12 cellular contexts compared by ENCODE assay signal in genomic region chr6:52566853-52567279, GRCh38. TPM values are rescaled to one million over a fixed set of nuclear protein-coding genes. Genes with fewer than 3 reads are reported as not detected.
DNase-seq lines count a peak whose midpoint lies in the region; ATAC-seq, FAIRE-seq and TF ChIP-seq lines count a peak whose summit lies in the region.
"Had no signal": no experiment of that assay in that cellular context is flagged by ENCODE, and none has a peak within 500 bp of the region (broad histone marks: within the 10 kb centered on the region; RNA-seq: fewer than 3 reads in every experiment).

No MANE protein-coding gene starts in this region.

- H3K4me3 Mint-ChIP-seq in CD14-positive monocyte: no peak overlapping the region
- H3K4me3 Mint-ChIP-seq: activated naive CD4-positive, alpha-beta T cell treated with anti-CD3 and anti-CD28 coated beads, Interleukin-2, amount 10 ng/mL, durations not matched to agents 7 days and 5 days had no signal

- TF ChIP-seq CTCF in choroid plexus epithelial cell (conservative IDR thresholded peaks at IDR 0.05; ENCODE audit: low read depth, low read length) (no peak), HepG2 (CRISPR knock-in tag; IDR thresholded peaks at IDR 0.05) (no peak), CD14-positive monocyte (IDR thresholded peaks at IDR 0.05) (no peak)

- DNase-seq in AG08395 (ENCODE audit: low spot score) (peak; percentile 68), HTR-8/SVneo (ENCODE audit: insufficient read length, low spot score) (peak; percentile 54), choroid plexus epithelial cell (ENCODE audit: low read depth) (peak; percentile 99), HepG2 (ENCODE audit: low spot score) (peak; percentile 58), dermis blood vessel endothelial cell (no peak), activated T-cell treated with anti-CD3 and anti-CD28 coated beads for 4 hours (no peak), CD14-positive monocyte (ENCODE audit: low spot score) (no peak), NCI-H510A treated with DMSO at 0.1 percent for 48 hours (lab: John Stamatoyannopoulos, UW) (no peak)
- DNase-seq: activated naive CD4-positive, alpha-beta T cell treated with anti-CD3 and anti-CD28 coated beads, Interleukin-2, amount 10 ng/mL, durations not matched to agents 7 days and 5 days; NCI-H2171; stimulated activated CD4-positive, alpha-beta T cell treated with anti-CD3 and anti-CD28 coated beads, Interleukin-1b, Interleukin-23, amount 100 ng/mL, for 48 hours had no signal

- peaks cover 16% of the 10 kb centered on the region for H3K4me1 Mint-ChIP-seq in CD14-positive monocyte

- peaks cover 8 to 38% of the 10 kb centered on the region in 2 experiments for H3K36me3 ChIP-seq in HepG2 (replicated peaks in 1 of 2; ENCODE audit: control insufficient read depth in 1 of 2, insufficient read depth in 2 of 2, low read length in 2 of 2)

- CTCF ChIA-PET in HepG2 (lab: Yijun Ruan, JAX; ENCODE audit: low intra/inter-chr PET ratio, low total read pairs): no interaction called here

- H3K9me3 Mint-ChIP-seq in CD14-positive monocyte: no peaks in the 10 kb centered on the region
- H3K9me3 Mint-ChIP-seq: activated naive CD4-positive, alpha-beta T cell treated with anti-CD3 and anti-CD28 coated beads, Interleukin-2, amount 10 ng/mL, durations not matched to agents 7 days and 5 days had no signal

- H3K27ac Mint-ChIP-seq in CD14-positive monocyte: peak overlapping the region in 2 of 7 donors; percentile 3 to 43
- H3K27ac Mint-ChIP-seq: activated naive CD4-positive, alpha-beta T cell treated with anti-CD3 and anti-CD28 coated beads, Interleukin-2, amount 10 ng/mL, durations not matched to agents 7 days and 5 days had no signal

- H2AFZ ChIP-seq in HepG2 (ENCODE audit: low read length): no peak overlapping the region

- POLR2A ChIA-PET in HepG2 (lab: Yijun Ruan, JAX): interaction anchor here (1.0 to 3.0 kb wide), 10 partner anchors 9 to 147 kb away, joined by 3 to 14 read pairs (median 6); partner anchors contain the start of genes EFHC1 and TRAM2

- peaks cover 0 to 2% (median 2%) of the 10 kb centered on the region in 3 donors for H3K27me3 Mint-ChIP-seq in CD14-positive monocyte (ENCODE audit: low read depth in 3 of 3)
- H3K27me3 Mint-ChIP-seq: activated naive CD4-positive, alpha-beta T cell treated with anti-CD3 and anti-CD28 coated beads, Interleukin-2, amount 10 ng/mL, durations not matched to agents 7 days and 5 days had no signal

- BruUV-seq in HepG2 (replicated peaks; lab: Mats Ljungman, UMichigan): no TSS peak

- no peak overlapping the region for H3K9ac ChIP-seq in HepG2 (ENCODE audit: insufficient read depth, low read depth, low read length)

- no peak for TF ChIP-seq RAD21 in HepG2 (CRISPR knock-in tag; IDR thresholded peaks at IDR 0.05)

- H4K20me1 ChIP-seq in HepG2 (ENCODE audit: insufficient read depth, low read length): peaks cover 69% of the 10 kb centered on the region

- H3K4me3 ChIP-seq in choroid plexus epithelial cell (ENCODE audit: low read depth, low read length) (no peak overlapping the region), HepG2 (replicated peaks in 1 of 3; ENCODE audit: insufficient read depth in 1 of 3, low read depth in 2 of 3, low read length in 3 of 3) (no peak overlapping the region)

- TF ChIP-seq POLR2A in HepG2 (IDR thresholded peaks at IDR 0.05; ENCODE audit: insufficient read depth in 1 of 2, low read depth in 2 of 2, low read length in 2 of 2): no peak

- H3K27me3 ChIP-seq in HepG2 (ENCODE audit: control insufficient read depth in 1 of 2, insufficient read depth in 2 of 2, low read length in 2 of 2): no peaks in the 10 kb centered on the region

- FAIRE-seq in HTR-8/SVneo (lab: Jason Lieb, UNC): peak; percentile 74
- FAIRE-seq in HepG2 (lab: Jason Lieb, UNC): peak; percentile 82
- FAIRE-seq: islet of Langerhans had no signal

- intact Hi-C loops in HepG2 (cut with micrococcal nuclease; ENCODE audit: unreplicated experiment) (no loop called here), CD14-positive monocyte (cut with micrococcal nuclease) (no loop called here)

- H3K9me3 ChIP-seq in HepG2 (ENCODE audit: low read length): no peaks in the 10 kb centered on the region

- 0 out of 4 replicates have a peak, but pooled peaks of 1 of the 2 experiments have one; percentile 17 for TF ChIP-seq EP300 in HepG2 (IDR thresholded peaks at IDR 0.05; ENCODE audit: low read depth in 2 of 2, low read length in 2 of 2)
- 0 out of 2 replicates have a peak, but pooled peaks have one; percentile 16 for TF ChIP-seq EP300 in HepG2 (CRISPR knock-in tag; IDR thresholded peaks at IDR 0.05; ENCODE audit: borderline replicate concordance)

- WGBS in HepG2 (ENCODE audit: low lambda C conversion rate): 55% methylated on average over 3 of the region's 3 CpGs

- peaks cover 100% of the 10 kb centered on the region for H3K79me2 ChIP-seq in HepG2 (ENCODE audit: insufficient read depth, low read length)

- H3K36me3 Mint-ChIP-seq in CD14-positive monocyte: peaks cover 21 to 22% of the 10 kb centered on the region in 2 donors
- H3K36me3 Mint-ChIP-seq: activated naive CD4-positive, alpha-beta T cell treated with anti-CD3 and anti-CD28 coated beads, Interleukin-2, amount 10 ng/mL, durations not matched to agents 7 days and 5 days had no signal

- in situ Hi-C loops in HepG2 (cut with HindIII; ENCODE audit: extremely low pct_ligation_motif_present, low pct_unique_long_range_greater_than_20kb): no loop called here

- peaks cover 97% of the 10 kb centered on the region for H3K4me1 ChIP-seq in HepG2 (ENCODE audit: insufficient read depth, low read length)

- no peak overlapping the region for H3K4me2 ChIP-seq in HepG2 (ENCODE audit: low read depth, low read length)

- peak; percentile 63 for ATAC-seq in HepG2

- no peak overlapping the region for H3K27ac ChIP-seq in HepG2 (ENCODE audit: extremely low read length, insufficient read depth, low read length)

TF ChIP-seq in HepG2, 621 proteins besides CTCF, POLR2A, EP300 and RAD21 (continues in another document):
- TF ChIP-seq RARA (CRISPR knock-in tag; IDR thresholded peaks at IDR 0.05) (peak; percentile 61), EHMT2 (IDR thresholded peaks at IDR 0.05; ENCODE audit: borderline replicate concordance, low read depth, low read length) (0 out of 2 replicates have a peak, but pooled peaks have one; percentile 46), HOMEZ (CRISPR knock-in tag; IDR thresholded peaks at IDR 0.05; ENCODE audit: low read depth) (0 out of 2 replicates have a peak, but pooled peaks have one; percentile 24), RXRA (CRISPR knock-in tag; IDR thresholded peaks at IDR 0.05) (peak; percentile 37; the same call in 1 of the 2 replicates), NR2F1 (CRISPR knock-in tag; IDR thresholded peaks at IDR 0.05) (peak; percentile 40 to 50; a peak in 1 of 4 replicates), ZNF10 (CRISPR knock-in tag; IDR thresholded peaks at IDR 0.05; ENCODE audit: borderline replicate concordance, low read depth) (no peak), FOSL2 (CRISPR knock-in tag; IDR thresholded peaks at IDR 0.05) (peak; percentile 26; the same call in 1 of the 2 replicates), ZNF441 (CRISPR knock-in tag; IDR thresholded peaks at IDR 0.05; ENCODE audit: borderline replicate concordance) (peak; percentile 66), ZNF546 (CRISPR knock-in tag; conservative IDR thresholded peaks at IDR 0.05) (no peak), NR2F6 (IDR thresholded peaks at IDR 0.05) (peak; percentile 84), NR2F6 (CRISPR knock-in tag; IDR thresholded peaks at IDR 0.05) (peak; percentile 54; the same call in 1 of the 2 replicates), ZMYM2 (CRISPR knock-in tag; IDR thresholded peaks at IDR 0.05) (0 out of 2 replicates have a peak, but pooled peaks have one; percentile 32), ATM (IDR thresholded peaks at IDR 0.05; ENCODE audit: borderline replicate concordance) (no peak), HOXD1 (CRISPR knock-in tag; IDR thresholded peaks at IDR 0.05) (no peak)

RNA-seq across cellular contexts. Expression of gene TRAM2, which starts 10.0 kb away (rescaled TPM):
- total RNA-seq in HepG2 (2016; rRNA removed; fragmentation: Illumina TruSeq; extraction: Trizol) (40.5 and 49.1 TPM in 2 replicates), dermis blood vessel endothelial cell (30.6 and 51.3 TPM in 2 replicates)
- 4.0 and 4.7 TPM in 2 replicates for total RNA-seq in HepG2 (2016; cell fraction: cytosol; rRNA removed; fragmentation: Illumina TruSeq; extraction: Trizol; ENCODE audit: low read depth)
- total RNA-seq in HepG2 (2016; cell fraction: insoluble cytoplasmic fraction; rRNA removed; fragmentation: Illumina TruSeq; extraction: Trizol): 36.8 and 47.0 TPM in 2 replicates
- total RNA-seq in HepG2 (2016; cell fraction: membrane; rRNA removed; fragmentation: Illumina TruSeq; extraction: Trizol): 24.9 and 25.7 TPM in 2 replicates
- 50.0 and 60.1 TPM in 2 replicates for total RNA-seq in HepG2 (2016; cell fraction: nucleus; rRNA removed; fragmentation: Illumina TruSeq; extraction: Trizol)
- polyA plus RNA-seq in HepG2 (2011; rRNA removed) (68.2 and 72.5 TPM in 2 replicates), CD14-positive monocyte (1 to 10 TPM; 4.7 to 5.9 TPM)
- polyA plus RNA-seq in HepG2 (2011; cell fraction: cytosol; rRNA removed): 51.1 and 62.3 TPM in 2 replicates
- 100.0 and 109 TPM in 2 replicates for polyA plus RNA-seq in HepG2 (2011; cell fraction: nucleus; rRNA removed)
- 42.0 and 55.5 TPM in 2 replicates for polyA plus RNA-seq in HepG2 (2012)
- polyA plus RNA-seq in HepG2 (2016; cell fraction: cytosol; fragmentation: Illumina TruSeq; extraction: Trizol; ENCODE audit: low read depth): 2.3 and 2.5 TPM in 2 replicates
- 27.8 and 31.3 TPM in 2 replicates for polyA plus RNA-seq in HepG2 (2016; cell fraction: insoluble cytoplasmic fraction; fragmentation: Illumina TruSeq; extraction: Trizol; ENCODE audit: low read depth)
- 11.1 and 12.4 TPM in 2 replicates for polyA plus RNA-seq in HepG2 (2016; cell fraction: membrane; fragmentation: Illumina TruSeq; extraction: Trizol; ENCODE audit: low read depth)
- polyA plus RNA-seq in HepG2 (2016; cell fraction: nucleus; fragmentation: Illumina TruSeq; extraction: Trizol; ENCODE audit: insufficient read depth, low read depth): 72.8 and 73.2 TPM in 2 replicates
- polyA minus RNA-seq in HepG2 (2011; rRNA and poly(A)+ RNA removed; ENCODE audit: low replicate concordance): 21.3 and 119 TPM in 2 replicates
- 67.1 and 80.2 TPM in 2 replicates for polyA minus RNA-seq in HepG2 (2011; cell fraction: cytosol; rRNA and poly(A)+ RNA removed)
- 60.0 and 64.5 TPM in 2 replicates for polyA minus RNA-seq in HepG2 (2011; cell fraction: nucleus; rRNA and poly(A)+ RNA removed)

Comparison
In these comparisons a context has a peak if more than half of its experiments do, and no peak if none do; other contexts are left out.
1. DNase-seq: peak in AG08395 (single experiment), HTR-8/SVneo (single experiment), choroid plexus epithelial cell (single experiment) and HepG2 (single experiment); none in dermis blood vessel endothelial cell (single experiment), activated T-cell treated with anti-CD3 and anti-CD28 coated beads for 4 hours (single experiment), CD14-positive monocyte (single experiment) and NCI-H510A treated with DMSO at 0.1 percent for 48 hours (single experiment).